8 cellular contexts compared by ENCODE assay signal in the genomic region with DNA sequence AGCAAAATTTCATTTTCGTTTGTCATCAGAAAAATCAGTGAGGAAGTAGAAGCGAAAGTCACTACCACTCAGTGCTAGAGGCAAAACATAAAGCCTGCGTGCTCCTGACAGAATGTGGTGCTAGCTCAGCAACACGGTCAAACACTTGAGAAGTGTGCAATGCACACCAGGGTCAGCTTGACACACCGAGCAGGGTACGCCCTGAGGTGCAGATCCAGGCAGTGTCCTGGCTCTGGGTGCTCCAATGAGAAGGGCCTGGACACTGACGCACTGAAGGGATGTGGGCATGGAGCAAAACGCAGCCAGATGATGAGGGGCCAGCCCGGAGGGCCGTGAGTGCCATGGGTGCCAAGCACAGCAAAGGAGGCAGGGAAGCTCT. TPM values are rescaled to one million over a fixed set of nuclear protein-coding genes. Genes with fewer than 3 reads are reported as not detected.
DNase-seq lines count a peak whose midpoint lies in the region; ATAC-seq, FAIRE-seq and TF ChIP-seq lines count a peak whose summit lies in the region.

No MANE protein-coding gene starts in this region.

- peaks cover 53 to 75% (median 60%) of the 10 kb centered on the region in 4 donors for H3K4me1 Mint-ChIP-seq in CD4-positive, alpha-beta memory T cell
- H3K4me1 Mint-ChIP-seq in stimulated activated naive B cell treated with anti-CD40 and anti-IgM and Interleukin-4, amounts not matched to agents 10 μg/mL and 1 μg/mL and 100 μg/mL, for 72 hours, result peaks cover 45 to 61% of the 10 kb centered on the region in 2 donors

- no peak for TF ChIP-seq EP300 in K562 (IDR thresholded peaks at IDR 0.05; ENCODE audit: low read length)

- peaks cover 2% of the 10 kb centered on the region for H3K9me1 ChIP-seq in K562 (ENCODE audit: control insufficient read depth, insufficient read depth, low read length)

- peak overlapping the region; percentile 92 for H3K27ac ChIP-seq in CD4-positive, alpha-beta memory T cell (ENCODE audit: low read depth, low read length)
- peak overlapping the region; percentile 75; the same call in 2 of the 3 replicates for H3K27ac ChIP-seq in K562 (ENCODE audit: extremely low read depth, low read depth, low read length)

- peak in 4 of 5 donors; percentile 38 to 56 (median 41) for DNase-seq in CD4-positive, alpha-beta memory T cell
- DNase-seq in K562 (ENCODE audit: extremely low read depth in 1 of 4, low spot score in 3 of 4), result no peak
- DNase-seq in stimulated activated naive B cell treated with anti-CD40 and anti-IgM and Interleukin-4, amounts not matched to agents 10 μg/mL and 1 μg/mL and 100 μg/mL, for 72 hours, result peak; percentile 18
- DNase-seq in NCI-H2029 (lab: John Stamatoyannopoulos, UW), result no peak
- no peak for DNase-seq in SIG-M5 (lab: John Stamatoyannopoulos, UW)
- no peak for DNase-seq in NCI-H2196 (lab: John Stamatoyannopoulos, UW; ENCODE audit: unreplicated experiment)

- no peaks in the 10 kb centered on the region for H3K27me3 ChIP-seq in CD4-positive, alpha-beta memory T cell (ENCODE audit: insufficient read depth, low read length)
- H3K27me3 ChIP-seq in K562 (ENCODE audit: control insufficient read depth in 2 of 2, insufficient read depth in 2 of 2, low read length in 2 of 2), result no peaks in the 10 kb centered on the region

- peak overlapping the region in 1 of 2 experiments; percentile 51; a peak in 2 of 4 replicates for H3K9ac ChIP-seq in K562 (ENCODE audit: insufficient read depth in 1 of 2, low read depth in 2 of 2, low read length in 2 of 2)

- TF ChIP-seq CTCF in K562 (IDR thresholded peaks at IDR 0.05 in 2 of 3, conservative IDR thresholded peaks at IDR 0.05 in 1 of 3; ENCODE audit: insufficient read depth in 2 of 3, low read depth in 1 of 3, low read length in 3 of 3), result no peak

- H3K9me3 Mint-ChIP-seq in CD4-positive, alpha-beta memory T cell, result peaks cover 0 to 5% (median 0%) of the 10 kb centered on the region in 8 donors
- no peaks in the 10 kb centered on the region for H3K9me3 Mint-ChIP-seq in stimulated activated naive B cell treated with anti-CD40 and anti-IgM and Interleukin-4, amounts not matched to agents 10 μg/mL and 1 μg/mL and 100 μg/mL, for 72 hours

- H3K4me1 ChIP-seq in CD4-positive, alpha-beta memory T cell (ENCODE audit: insufficient read depth, low read length), result peaks cover 79% of the 10 kb centered on the region
- peaks cover 20 to 25% of the 10 kb centered on the region in 2 experiments for H3K4me1 ChIP-seq in K562 (replicated peaks in 1 of 2; ENCODE audit: control insufficient read depth in 2 of 2, insufficient read depth in 2 of 2, low read length in 2 of 2)

- no peak for FAIRE-seq in K562 (lab: Jason Lieb, UNC)

- no peaks in the 10 kb centered on the region for H3K9me3 ChIP-seq in CD4-positive, alpha-beta memory T cell (ENCODE audit: control insufficient read depth in 1 of 2, low read length in 2 of 2)
- no peaks in the 10 kb centered on the region for H3K9me3 ChIP-seq in K562 (replicated peaks; ENCODE audit: control insufficient read depth, insufficient read depth, low read depth, low read length)

- peak overlapping the region; percentile 94 to 100 (median 99) for H3K27ac Mint-ChIP-seq in CD4-positive, alpha-beta memory T cell
- peak overlapping the region; percentile 96 for H3K27ac Mint-ChIP-seq in stimulated activated naive B cell treated with anti-CD40 and anti-IgM and Interleukin-4, amounts not matched to agents 10 μg/mL and 1 μg/mL and 100 μg/mL, for 72 hours

- in situ Hi-C loops in K562 (cut with MboI), result loop anchor here (10.0 kb wide), 1 partner anchor 176 kb away; no protein-coding TSS in a partner anchor

- H3K4me3 Mint-ChIP-seq in CD4-positive, alpha-beta memory T cell, result peak overlapping the region; percentile 83 to 94 (median 88)
- peak overlapping the region; percentile 86 to 87 for H3K4me3 Mint-ChIP-seq in stimulated activated naive B cell treated with anti-CD40 and anti-IgM and Interleukin-4, amounts not matched to agents 10 μg/mL and 1 μg/mL and 100 μg/mL, for 72 hours

- intact Hi-C loops in CD4-positive, alpha-beta memory T cell (cut with micrococcal nuclease), result loop anchor here (2.0 to 10.0 kb wide), 5 partner anchors 14 to 536 kb away; no protein-coding TSS in a partner anchor
- intact Hi-C loops in K562 (cut with micrococcal nuclease), result loop anchor here (2.0 kb wide), 1 partner anchor 100 kb away; no protein-coding TSS in a partner anchor

- peaks cover 34% of the 10 kb centered on the region for H3K36me3 ChIP-seq in CD4-positive, alpha-beta memory T cell (ENCODE audit: insufficient read depth, low read length)
- peaks cover 36% of the 10 kb centered on the region; the same call in 2 of the 3 replicates for H3K36me3 ChIP-seq in K562 (ENCODE audit: control insufficient read depth, insufficient read depth, low read length)

- peak overlapping the region; percentile 72; the same call in 1 of the 2 replicates for H3K4me2 ChIP-seq in K562 (ENCODE audit: insufficient read depth, low read length)

- no peak for TF ChIP-seq RAD21 in K562 (CRISPR knock-in tag; conservative IDR thresholded peaks at IDR 0.05 in 1 of 2, IDR thresholded peaks at IDR 0.05 in 1 of 2)

- POLR2A ChIA-PET in CD4-positive, alpha-beta memory T cell (lab: Charles Lee; ENCODE audit: partially characterized antibody), result interaction anchor here (1.0 to 11.1 kb wide), 11 partner anchors 8 to 169 kb away, joined by 3 to 263 read pairs (median 7); a partner anchor contains a TSS
- POLR2A ChIA-PET in K562 (lab: Yijun Ruan, JAX), result interaction anchor here (1.7 kb wide), 1 partner anchor 13 kb away, joined by 4 read pairs; no protein-coding TSS in a partner anchor

- H3K27me3 Mint-ChIP-seq in CD4-positive, alpha-beta memory T cell, result no peaks in the 10 kb centered on the region
- no peaks in the 10 kb centered on the region for H3K27me3 Mint-ChIP-seq in stimulated activated naive B cell treated with anti-CD40 and anti-IgM and Interleukin-4, amounts not matched to agents 10 μg/mL and 1 μg/mL and 100 μg/mL, for 72 hours

- ATAC-seq in GM19372 (IDR thresholded peaks at IDR 0.05; ENCODE audit: low read depth, unreplicated experiment) (peak; percentile 34), HG03342 (IDR thresholded peaks at IDR 0.05; ENCODE audit: unreplicated experiment) (peak; percentile 44), K562 (no peak)
- ATAC-seq in stimulated activated naive B cell treated with anti-CD40 and anti-IgM and Interleukin-4, amounts not matched to agents 10 μg/mL and 1 μg/mL and 100 μg/mL, for 72 hours (replicated peaks), result peak; percentile 59 to 61

- TF ChIP-seq POLR2A in K562 (conservative IDR thresholded peaks at IDR 0.05), result no peak

- H4K20me1 ChIP-seq in K562 (replicated peaks; ENCODE audit: control insufficient read depth, insufficient read depth, low read length), result no peaks in the 10 kb centered on the region; the same call in 1 of the 2 replicates

- BruUV-seq in K562 (replicated peaks; lab: Mats Ljungman, UMichigan), result no TSS peak

- H3K36me3 Mint-ChIP-seq in CD4-positive, alpha-beta memory T cell, result peaks cover 58 to 64% of the 10 kb centered on the region in 2 donors
- peaks cover 17 to 22% of the 10 kb centered on the region in 2 donors for H3K36me3 Mint-ChIP-seq in stimulated activated naive B cell treated with anti-CD40 and anti-IgM and Interleukin-4, amounts not matched to agents 10 μg/mL and 1 μg/mL and 100 μg/mL, for 72 hours

- WGBS in K562 (ENCODE audit: insufficient coverage, low coverage, missing lambda C conversion rate), result 88% methylated on average over 10 of the region's 10 CpGs

- peak overlapping the region; percentile 81; the same call in 1 of the 2 replicates for H2AFZ ChIP-seq in K562 (ENCODE audit: low read depth, low read length)

- peak overlapping the region; percentile 26 to 39 for H3K4me3 ChIP-seq in CD4-positive, alpha-beta memory T cell (ENCODE audit: low read length in 2 of 2)
- no peak overlapping the region for H3K4me3 ChIP-seq in K562

- peaks cover 9% of the 10 kb centered on the region for H3K79me2 ChIP-seq in K562 (ENCODE audit: control insufficient read depth, insufficient read depth, low read length)

- CTCF ChIA-PET in CD4-positive, alpha-beta memory T cell (lab: Charles Lee; ENCODE audit: partially characterized antibody), result interaction anchor here (0.6 to 11.7 kb wide), 16 partner anchors 8 to 191 kb away, joined by 3 to 244 read pairs (median 6); no protein-coding TSS in a partner anchor
- CTCF ChIA-PET in K562 (lab: Yijun Ruan, JAX; ENCODE audit: low intra/inter-chr PET ratio), result interaction anchor here (1.1 to 2.0 kb wide), 2 partner anchors 12 to 164 kb away, joined by 5 to 9 read pairs; no protein-coding TSS in a partner anchor

RNA-seq across cellular contexts. Expression of a gene that starts 5.9 kb away (rescaled TPM):
- total RNA-seq in CD4-positive, alpha-beta memory T cell, result 100 to 1,000 TPM; 296 to 306 TPM
- polyA plus RNA-seq in CD4-positive, alpha-beta memory T cell, result 100 to 1,000 TPM; 544 to 586 TPM
- 55.9 TPM in 2 replicates for total RNA-seq in K562 (2011; cell fraction: chromatin; rRNA removed; ENCODE audit: low replicate concordance)
- 54.7 and 61.6 TPM in 2 replicates for total RNA-seq in K562 (2011; cell fraction: nucleolus; rRNA removed)
- 64.9 and 75.9 TPM in 2 replicates for total RNA-seq in K562 (2011; cell fraction: nucleoplasm; rRNA removed)
- total RNA-seq in K562 (2014; rRNA removed), result 138 and 168 TPM in 2 replicates
- 66.4 and 66.9 TPM in 2 replicates for total RNA-seq in K562 (2014; rRNA removed; fragmentation: Illumina TruSeq; extraction: Trizol)
- total RNA-seq in K562 (2015; rRNA removed; fragmentation: Illumina TruSeq; extraction: Trizol), result 130 and 141 TPM in 2 replicates
- total RNA-seq in K562 (2021), result 99.2 and 105 TPM in 2 replicates
- polyA plus RNA-seq in K562 (2011; rRNA removed), result 46.4 and 211 TPM in 2 replicates
- polyA plus RNA-seq in K562 (2011; cell fraction: cytosol; rRNA removed), result 45.3 and 139 TPM in 2 replicates
- 31.3 and 148 TPM in 2 replicates for polyA plus RNA-seq in K562 (2011; cell fraction: nucleus; rRNA removed)
- 137 and 140 TPM in 2 replicates for polyA plus RNA-seq in K562 (2012)
- 75.2 and 91.3 TPM in 2 replicates for polyA plus RNA-seq in K562 (2014; fragmentation: Illumina TruSeq; extraction: Trizol)
- 10 to 100 TPM in 1 of 2 experiments, 1 to 10 TPM in 1; 7.4 to 15.8 TPM for polyA plus RNA-seq in K562 (2014; fragmentation: Nextera tagmentation; extraction: Ambion mirVana)
- 108 and 124 TPM in 2 replicates for polyA plus RNA-seq in K562 (2014; rRNA removed)
- 20.3 and 116 TPM in 2 replicates for polyA minus RNA-seq in K562 (2011; rRNA and poly(A)+ RNA removed)
- polyA minus RNA-seq in K562 (2011; cell fraction: cytosol; rRNA and poly(A)+ RNA removed), result 14.3 and 84.4 TPM in 2 replicates
- polyA minus RNA-seq in K562 (2011; cell fraction: nucleus; rRNA and poly(A)+ RNA removed), result 9.3 and 51.3 TPM in 2 replicates

RNA-seq across cellular contexts. Expression of a gene that starts 48.8 kb away (rescaled TPM):
- total RNA-seq in CD4-positive, alpha-beta memory T cell, result 10 to 100 TPM; 19.5 to 24.9 TPM
- polyA plus RNA-seq in CD4-positive, alpha-beta memory T cell, result 1 to 10 TPM; 4.1 to 4.4 TPM
- 34.2 and 114 TPM in 2 replicates for total RNA-seq in K562 (2011; cell fraction: chromatin; rRNA removed; ENCODE audit: low replicate concordance)
- 16.7 and 17.3 TPM in 2 replicates for total RNA-seq in K562 (2011; cell fraction: nucleolus; rRNA removed)
- total RNA-seq in K562 (2011; cell fraction: nucleoplasm; rRNA removed), result 37.0 and 57.8 TPM in 2 replicates
- total RNA-seq in K562 (2014; rRNA removed) (42.2 and 43.3 TPM in 2 replicates), K562 (2014; rRNA removed; fragmentation: Illumina TruSeq; extraction: Trizol) (53.8 and 57.2 TPM in 2 replicates), K562 (2015; rRNA removed; fragmentation: Illumina TruSeq; extraction: Trizol) (47.8 and 53.8 TPM in 2 replicates), K562 (2021) (31.4 and 36.5 TPM in 2 replicates)
- polyA plus RNA-seq in K562 (2011; rRNA removed) (47.4 and 55.7 TPM in 2 replicates), K562 (2014; fragmentation: Illumina TruSeq; extraction: Trizol) (41.0 and 52.1 TPM in 2 replicates), K562 (2014; fragmentation: Nextera tagmentation; extraction: Ambion mirVana) (10 to 100 TPM; 15.2 to 19.3 TPM), K562 (2014; rRNA removed) (47.4 and 52.7 TPM in 2 replicates)
- 8.0 and 16.6 TPM in 2 replicates for polyA plus RNA-seq in K562 (2011; cell fraction: cytosol; rRNA removed)
- 45.3 and 63.2 TPM in 2 replicates for polyA plus RNA-seq in K562 (2011; cell fraction: nucleus; rRNA removed)
- polyA plus RNA-seq in K562 (2012), result 20.9 and 24.4 TPM in 2 replicates
- polyA minus RNA-seq in K562 (2011; rRNA and poly(A)+ RNA removed), result 58.5 and 58.8 TPM in 2 replicates
- polyA minus RNA-seq in K562 (2011; cell fraction: cytosol; rRNA and poly(A)+ RNA removed), result 13.8 and 20.2 TPM in 2 replicates
- polyA minus RNA-seq in K562 (2011; cell fraction: nucleus; rRNA and poly(A)+ RNA removed), result 23.6 and 45.0 TPM in 2 replicates

Comparison
In these comparisons a context has a peak if more than half of its experiments do, and no peak if none do; other contexts are left out.
1. DNase-seq: peak in CD4-positive, alpha-beta memory T cell (4 of 5) and stimulated activated naive B cell treated with anti-CD40 and anti-IgM and Interleukin-4, amounts not matched to agents 10 μg/mL and 1 μg/mL and 100 μg/mL, for 72 hours (single experiment); none in K562 (0 of 4), NCI-H2029 (single experiment), SIG-M5 (single experiment) and NCI-H2196 (single experiment).